Comparison of ENCODE assay signal across 8 cellular contexts in the genomic region with DNA sequence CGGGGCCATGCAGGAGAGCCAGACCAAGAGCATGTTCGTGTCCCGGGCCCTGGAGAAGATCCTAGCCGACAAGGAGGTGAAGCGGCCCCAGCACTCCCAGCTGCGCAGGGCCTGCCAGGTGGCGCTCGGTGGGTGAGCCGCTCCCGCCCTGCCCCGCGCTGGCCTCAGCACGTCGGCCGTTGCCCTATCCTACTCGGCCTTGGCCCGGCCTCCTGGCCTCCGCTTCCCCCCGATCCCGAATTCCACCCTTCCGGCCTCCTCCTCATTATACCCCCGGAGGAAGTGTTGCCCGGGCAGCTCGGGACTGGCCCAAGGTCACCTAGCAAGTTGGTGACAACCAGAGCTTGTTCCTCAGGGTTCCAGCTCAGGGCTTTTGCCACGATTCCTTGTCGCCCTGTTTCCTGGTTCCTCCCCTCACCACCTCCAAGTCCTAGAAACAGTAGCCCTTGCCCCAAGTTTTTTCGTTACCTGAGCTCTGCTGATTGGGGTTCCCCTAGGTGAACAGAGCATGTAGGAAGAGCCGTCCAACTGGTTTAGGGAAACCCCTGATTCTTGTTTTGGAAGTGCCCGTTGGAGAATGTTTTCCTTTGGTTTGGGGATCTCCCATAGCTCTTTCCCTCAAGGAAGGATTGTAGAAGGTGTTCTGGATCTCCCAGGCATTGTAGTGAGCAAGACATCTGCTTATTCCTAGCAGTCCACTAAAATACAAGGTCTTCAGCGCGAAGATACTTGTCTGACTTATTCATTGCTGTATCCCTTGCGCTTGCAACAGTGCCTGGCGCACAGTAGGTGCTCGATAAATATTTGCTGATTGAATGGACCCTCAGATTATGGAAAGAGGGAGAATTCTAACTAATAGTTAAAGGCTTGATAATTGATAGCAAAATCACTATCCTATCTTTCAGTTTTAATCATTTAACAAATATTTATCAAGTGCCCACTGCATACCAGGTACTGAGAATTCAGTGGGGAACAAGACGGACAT. TPM values are rescaled to one million over a fixed set of nuclear protein-coding genes. Genes with fewer than 3 reads are reported as not detected.
A peak's percentile ranks its signal among the peaks of the same experiment; 100 is the strongest.
DNase-seq lines count a peak whose midpoint lies in the region; ATAC-seq and TF ChIP-seq lines count a peak whose summit lies in the region.

No MANE protein-coding gene starts in this region.

- H3K79me1 ChIP-seq in IMR-90 (ENCODE audit: low read depth in 1 of 2, low read length in 2 of 2), result peaks cover 13 to 46% of the 10 kb centered on the region in 2 experiments

- H4K5ac ChIP-seq in IMR-90 (ENCODE audit: low read depth, low read length), result peak overlapping the region; percentile 80

- peak overlapping the region; percentile 74; the same call in 1 of the 2 replicates for H2AK5ac ChIP-seq in IMR-90 (ENCODE audit: low read depth, low read length)

- ATAC-seq in GM21723 (IDR thresholded peaks at IDR 0.05; ENCODE audit: unreplicated experiment), result peak; percentile 38
- ATAC-seq in IMR-90 (ENCODE audit: low read depth), result peak; percentile 75
- peak; percentile 71 for ATAC-seq in foreskin keratinocyte
- ATAC-seq in omental fat pad (ENCODE audit: low FRiP score), result peak; percentile 62

- H4K8ac ChIP-seq in IMR-90 (ENCODE audit: low read depth in 2 of 2, low read length in 2 of 2), result peak overlapping the region; percentile 95 to 96

- POLR2A ChIA-PET in IMR-90 (lab: Charles Lee; ENCODE audit: unreplicated experiment) (no interaction called here), HEK293T (lab: Yijun Ruan, JAX) (interaction anchor here (0.6 to 1.4 kb wide), 4 partner anchors 16 to 62 kb away, joined by 3 to 4 read pairs (median 3); no protein-coding TSS in a partner anchor)

- peak overlapping the region; percentile 84 for H4K91ac ChIP-seq in IMR-90 (ENCODE audit: insufficient read depth, low read depth, low read length)

- peaks cover 10% of the 10 kb centered on the region; the same call in 1 of the 2 replicates for H4K20me1 ChIP-seq in IMR-90 (ENCODE audit: insufficient read depth, low read length)

- no TSS peak for BruUV-seq in IMR-90 (replicated peaks; lab: Mats Ljungman, UMichigan)

- TF ChIP-seq CTCF in GM06990 (IDR thresholded peaks at IDR 0.05; ENCODE audit: insufficient read depth, low read length, poor library complexity, severe bottlenecking), result no peak
- TF ChIP-seq CTCF in IMR-90 (conservative IDR thresholded peaks at IDR 0.05; ENCODE audit: low read depth, low read length), result no peak
- TF ChIP-seq CTCF in WI38 (IDR thresholded peaks at IDR 0.05; ENCODE audit: low read depth, low read length), result no peak
- no peak for TF ChIP-seq CTCF in foreskin keratinocyte (conservative IDR thresholded peaks at IDR 0.05)
- TF ChIP-seq CTCF in omental fat pad (IDR thresholded peaks at IDR 0.05), result no peak

- CTCF ChIA-PET in IMR-90 (lab: Yijun Ruan, JAX), result interaction anchor here (0.6 to 0.8 kb wide), 2 partner anchors 17 to 179 kb away, joined by 3 read pairs; no protein-coding TSS in a partner anchor
- CTCF ChIA-PET in HEK293T (lab: Yijun Ruan, JAX), result interaction anchor here (1.0 to 1.7 kb wide), 2 partner anchors 265 to 301 kb away, joined by 3 to 6 read pairs; no protein-coding TSS in a partner anchor

- peak overlapping the region; percentile 72 for H2BK5ac ChIP-seq in IMR-90 (ENCODE audit: low read depth, low read length, poor library complexity, severe bottlenecking)

- peak overlapping the region; percentile 65 for H2BK120ac ChIP-seq in IMR-90 (ENCODE audit: low read depth, low read length)

- H2BK15ac ChIP-seq in IMR-90 (ENCODE audit: low read depth, low read length), result peak overlapping the region; percentile 29; the same call in 1 of the 3 replicates

- peak overlapping the region; percentile 80; the same call in 1 of the 2 replicates for H3K56ac ChIP-seq in IMR-90 (ENCODE audit: extremely low read depth, insufficient read depth, low read length)

- H3K4ac ChIP-seq in IMR-90 (ENCODE audit: low read depth, low read length), result peak overlapping the region; percentile 93

- WGBS in IMR-90 (ENCODE audit: extremely low coverage in 2 of 2, insufficient read length in 1 of 2), 2 experiments, result 0% methylated on average over 2 of the region's 35 CpGs; no CpG with 5 or more reads in 1 of the 2 experiments

- no peak overlapping the region; the same call in 1 of the 2 replicates for H2BK20ac ChIP-seq in IMR-90 (ENCODE audit: low read depth, low read length)

- peaks cover 5% of the 10 kb centered on the region for H3K4me1 ChIP-seq in IMR-90 (ENCODE audit: control insufficient read depth, insufficient read depth, low read length)
- H3K4me1 ChIP-seq in foreskin keratinocyte, result peaks cover 16% of the 10 kb centered on the region

- DNase-seq in GM06990 (ENCODE audit: extremely low read depth, insufficient read length), result no peak
- peak; percentile 34 for DNase-seq in IMR-90
- peak; percentile 32 to 51 for DNase-seq in foreskin keratinocyte
- DNase-seq in omental fat pad (ENCODE audit: low spot score), result no peak
- no peak for DNase-seq in HEK293T (ENCODE audit: extremely low spot score)
- DNase-seq in NCI-H187 (lab: John Stamatoyannopoulos, UW), result no peak

- H3K27me3 ChIP-seq in GM06990 (replicated peaks; ENCODE audit: control insufficient read depth, insufficient read depth, low read length) (no peaks in the 10 kb centered on the region), IMR-90 (ENCODE audit: control insufficient read depth, insufficient read depth, low read length) (no peaks in the 10 kb centered on the region; the same call in 1 of the 2 replicates), foreskin keratinocyte (no peaks in the 10 kb centered on the region)

- peak overlapping the region; percentile 88 for H3K9ac ChIP-seq in IMR-90 (ENCODE audit: low read depth, low read length)

- TF ChIP-seq RAD21 in IMR-90 (IDR thresholded peaks at IDR 0.05; ENCODE audit: low read length), result no peak

- in situ Hi-C loops in IMR-90 (cut with MboI; ENCODE audit: low sequenced_read_pairs), result loop anchor here (25.0 kb wide), 2 partner anchors 635 to 1260 kb away; no protein-coding TSS in a partner anchor

- H2AFZ ChIP-seq in IMR-90 (replicated peaks; ENCODE audit: low read length, poor library complexity), result peak overlapping the region; percentile 93

- H3K4me3 ChIP-seq in GM06990 (replicated peaks; ENCODE audit: low read depth, low read length) (peak overlapping the region; percentile 89), IMR-90 (ENCODE audit: insufficient read depth, low read depth, low read length) (peak overlapping the region; percentile 82), WI38 (ENCODE audit: low read depth, low read length) (peak overlapping the region; percentile 97)

- H3K23ac ChIP-seq in IMR-90 (ENCODE audit: low read depth, low read length), result peak overlapping the region; percentile 69

- H3K27ac ChIP-seq in IMR-90 (ENCODE audit: insufficient read depth, low read length), result peak overlapping the region; percentile 70
- peak overlapping the region; percentile 87 for H3K27ac ChIP-seq in foreskin keratinocyte

- no peaks in the 10 kb centered on the region for H3K36me3 ChIP-seq in GM06990 (ENCODE audit: control insufficient read depth, insufficient read depth, low read length)
- no peaks in the 10 kb centered on the region for H3K36me3 ChIP-seq in IMR-90 (ENCODE audit: control insufficient read depth, insufficient read depth, low read length)

- H3K9me3 ChIP-seq in IMR-90 (ENCODE audit: control insufficient read depth, insufficient read depth, low read length), result no peaks in the 10 kb centered on the region

- TF ChIP-seq POLR2A in IMR-90 (IDR thresholded peaks at IDR 0.05; ENCODE audit: low read depth, low read length), result no peak

- H3K4me2 ChIP-seq in IMR-90 (ENCODE audit: low read depth, low read length), result peak overlapping the region; percentile 97

- peak overlapping the region; percentile 96 for H3K14ac ChIP-seq in IMR-90 (replicated peaks; ENCODE audit: low read depth, low read length)

- peak overlapping the region; percentile 33 for H3K18ac ChIP-seq in IMR-90 (ENCODE audit: low read depth, low read length)

- intact Hi-C loops in IMR-90 (cut with micrococcal nuclease), result no loop called here

- peaks cover 7% of the 10 kb centered on the region for H3K9me1 ChIP-seq in IMR-90 (ENCODE audit: insufficient read depth, low read length)

- peak overlapping the region; percentile 99 for H2AK9ac ChIP-seq in IMR-90 (replicated peaks; ENCODE audit: low read depth, low read length, poor library complexity)

- dilution Hi-C loops in IMR-90 (cut with HindIII; ENCODE audit: low sequenced_read_pairs, unreplicated experiment), result no loop called here

TF ChIP-seq in IMR-90, 13 proteins besides CTCF, POLR2A, EP300 and RAD21:
- TF ChIP-seq BHLHE40 (IDR thresholded peaks at IDR 0.05; ENCODE audit: low read depth, low read length) (no peak), RCOR1 (IDR thresholded peaks at IDR 0.05; ENCODE audit: insufficient replicate concordance, low read length) (no peak), MXI1 (IDR thresholded peaks at IDR 0.05; ENCODE audit: borderline replicate concordance, low read depth, low read length) (no peak), SMC3 (IDR thresholded peaks at IDR 0.05; ENCODE audit: low read depth, low read length) (no peak), RFX5 (IDR thresholded peaks at IDR 0.05; ENCODE audit: low read depth, low read length) (no peak), MAZ (IDR thresholded peaks at IDR 0.05; ENCODE audit: borderline replicate concordance, low read depth, low read length) (no peak), MAFK (IDR thresholded peaks at IDR 0.05; ENCODE audit: low read depth, low read length) (no peak), FOS (IDR thresholded peaks at IDR 0.05; ENCODE audit: low read depth, low read length) (no peak)

TF ChIP-seq in HEK293T, 16 proteins besides CTCF, POLR2A, EP300 and RAD21:
- TF ChIP-seq L3MBTL2 (conservative IDR thresholded peaks at IDR 0.05) (no peak), SP1 (IDR thresholded peaks at IDR 0.05) (no peak)

RNA-seq across cellular contexts. Expression of gene ARFGEF2, which starts 0.7 kb away (rescaled TPM):
- total RNA-seq in IMR-90 (2012; rRNA removed) (39.1 and 40.5 TPM in 2 replicates), foreskin keratinocyte (22.2 and 22.4 TPM in 2 replicates), omental fat pad (10 to 100 TPM; 34.7 to 36.2 (median 35.2) TPM)
- polyA plus RNA-seq in IMR-90 (2012; rRNA removed) (8.4 and 10.3 TPM in 2 replicates), foreskin keratinocyte (2.5 and 3.3 TPM in 2 replicates)
- polyA plus RNA-seq in IMR-90 (2012; cell fraction: cytosol; rRNA removed), result 3.0 and 4.6 TPM in 2 replicates
- 6.2 and 20.1 TPM in 2 replicates for polyA plus RNA-seq in IMR-90 (2012; cell fraction: nucleus; rRNA removed; ENCODE audit: low replicate concordance)

Comparison
In these comparisons a context has a peak if more than half of its experiments do, and no peak if none do; other contexts are left out.
1. DNase-seq: peak in IMR-90 (single experiment) and foreskin keratinocyte (2 of 2); none in GM06990 (single experiment), omental fat pad (single experiment), HEK293T (single experiment) and NCI-H187 (0 of 2).
2. Peak in every context shown above with its lines, with median percentiles within 50 percentile points of each other: H3K4me3 ChIP-seq and ATAC-seq.